In the genomic region with DNA sequence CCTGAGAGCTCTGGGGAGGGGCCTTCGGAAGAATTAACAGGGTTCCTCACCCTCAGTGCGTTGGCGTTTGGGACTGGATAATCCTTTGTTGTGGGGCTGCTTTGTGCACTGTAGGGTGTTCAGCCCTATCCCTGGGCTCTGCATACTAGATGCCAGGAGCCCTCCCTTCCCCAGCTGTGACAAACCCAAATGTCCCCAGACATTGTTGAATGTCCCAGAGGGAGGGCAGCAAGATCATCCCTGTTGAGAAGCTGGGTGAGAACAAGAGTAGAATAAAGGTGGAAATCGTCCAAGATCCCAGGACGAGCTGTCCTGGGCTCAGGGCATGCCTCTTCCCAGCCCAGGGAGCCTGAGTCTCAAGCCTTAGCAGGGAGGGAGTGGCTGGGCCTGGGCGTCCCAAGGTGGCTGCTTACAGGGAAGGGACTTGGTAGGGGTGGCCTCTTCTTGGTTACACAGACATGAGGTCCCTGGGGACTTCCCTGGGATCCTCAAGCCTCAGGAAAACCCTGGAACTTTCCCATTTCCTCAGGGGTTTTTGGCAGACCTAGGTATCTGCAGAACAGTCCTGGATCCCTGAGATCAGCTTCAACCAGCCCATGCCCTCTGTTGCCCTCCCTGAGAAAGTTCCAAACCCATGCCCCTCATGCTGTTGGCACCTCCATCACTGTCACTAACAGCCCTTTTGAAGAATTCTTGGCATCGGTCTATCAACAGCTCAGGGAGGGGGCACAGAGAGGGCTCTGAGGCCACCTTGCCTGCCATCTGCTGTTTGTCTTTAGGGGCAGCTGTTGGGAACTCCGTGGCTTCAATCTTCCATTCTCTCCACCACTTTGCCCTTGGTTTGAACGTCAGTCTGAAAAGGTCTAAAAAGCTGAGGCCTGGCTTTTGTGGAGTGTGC, we compare ENCODE assay signal across 18 cellular contexts. TPM values are rescaled to one million over a fixed set of nuclear protein-coding genes. Genes with fewer than 3 reads are reported as not detected.
DNase-seq lines count a peak whose midpoint lies in the region; ATAC-seq and TF ChIP-seq lines count a peak whose summit lies in the region.
"Had no signal": no experiment of that assay in that cellular context is flagged by ENCODE, and none has a peak within 500 bp of the region (broad histone marks: within the 10 kb centered on the region; RNA-seq: fewer than 3 reads in every experiment).

No MANE protein-coding gene starts in this region.

- intact Hi-C loops in left ventricle myocardium superior (cut with micrococcal nuclease) (no loop called here), mammary epithelial cell (cut with micrococcal nuclease) (no loop called here)

- H3K4me1 ChIP-seq in BE2C (no peaks in the 10 kb centered on the region), HEK293 (ENCODE audit: control insufficient read depth, insufficient read depth, low read length) (no peaks in the 10 kb centered on the region; the same call in 1 of the 2 replicates), mammary epithelial cell (ENCODE audit: insufficient read depth, low read length) (no peaks in the 10 kb centered on the region)
- H3K4me1 ChIP-seq: pancreas, vagina had no signal

- H3K27me3 ChIP-seq in BE2C = no peaks in the 10 kb centered on the region
- no peaks in the 10 kb centered on the region for H3K27me3 ChIP-seq in mammary epithelial cell (ENCODE audit: insufficient read depth, low read length)
- H3K27me3 ChIP-seq: pancreas, vagina had no signal

- WGBS in mammary epithelial cell (ENCODE audit: low coverage, missing lambda C conversion rate) = 70% methylated on average over 9 of the region's 9 CpGs

- POLR2A ChIA-PET in HEK293 (lab: Yijun Ruan, JAX) = interaction anchor here (1.2 to 1.4 kb wide), 2 partner anchors 14 to 114 kb away, joined by 3 to 5 read pairs; no protein-coding TSS in a partner anchor

- dilution Hi-C loops in mammary epithelial cell (cut with HindIII; ENCODE audit: low sequenced_read_pairs) = no loop called here

- no peaks in the 10 kb centered on the region for H4K20me1 ChIP-seq in mammary epithelial cell (ENCODE audit: insufficient read depth, low read length)

- no peak overlapping the region for H3K4me2 ChIP-seq in mammary epithelial cell (ENCODE audit: insufficient read depth, low read depth, low read length)

- CTCF ChIA-PET in HEK293 (lab: Yijun Ruan, JAX) = interaction anchor here (0.5 to 2.6 kb wide), 5 partner anchors 11 to 189 kb away, joined by 3 to 17 read pairs (median 4); no protein-coding TSS in a partner anchor
- CTCF ChIA-PET in mammary epithelial cell (lab: Charles Lee; ENCODE audit: low non-redundant PET) = interaction anchor here (0.6 to 0.7 kb wide), 2 partner anchors 14 to 34 kb away, joined by 3 to 4 read pairs; no protein-coding TSS in a partner anchor

- H3K79me2 ChIP-seq in mammary epithelial cell (ENCODE audit: insufficient read depth, low read length) = no peaks in the 10 kb centered on the region

- H3K4me3 ChIP-seq in BE2C (ENCODE audit: low read depth, low read length) (no peak overlapping the region), HEK293 (ENCODE audit: low read depth, low read length) (no peak overlapping the region), coronary artery (no peak overlapping the region), mammary epithelial cell (replicated peaks in 1 of 3; ENCODE audit: insufficient read depth in 1 of 3, low read depth in 2 of 3, low read length in 3 of 3) (no peak overlapping the region)
- H3K4me3 ChIP-seq: pancreas, vagina had no signal

- no peaks in the 10 kb centered on the region for H3K9me3 ChIP-seq in BE2C
- no peaks in the 10 kb centered on the region for H3K9me3 ChIP-seq in HEK293 (ENCODE audit: control insufficient read depth, insufficient read depth, low read depth, low read length)
- no peaks in the 10 kb centered on the region for H3K9me3 ChIP-seq in mammary epithelial cell (replicated peaks; ENCODE audit: insufficient read depth, low read length)
- H3K9me3 ChIP-seq: pancreas, vagina had no signal

- no TSS peak for BruUV-seq in mammary epithelial cell (replicated peaks; lab: Mats Ljungman, UMichigan)

- in situ Hi-C loops in mammary epithelial cell (cut with MboI; ENCODE audit: low sequenced_read_pairs in 2 of 2) = loop anchor here in 1 of 2 donors (25.0 kb wide), 1 partner anchor 409 kb away; no protein-coding TSS in a partner anchor

- no peaks in the 10 kb centered on the region for H3K36me3 ChIP-seq in BE2C
- H3K36me3 ChIP-seq in HEK293 (ENCODE audit: control insufficient read depth in 2 of 2, insufficient read depth in 1 of 2, low read length in 2 of 2) = no peaks in the 10 kb centered on the region
- no peaks in the 10 kb centered on the region for H3K36me3 ChIP-seq in mammary epithelial cell (ENCODE audit: insufficient read depth, low read length)
- H3K36me3 ChIP-seq: pancreas, vagina had no signal

- H3K9ac ChIP-seq in mammary epithelial cell (ENCODE audit: insufficient read depth, low read length) = no peak overlapping the region

- H3K27ac ChIP-seq in HEK293 (ENCODE audit: extremely low read depth, low read depth, low read length) = no peak overlapping the region
- no peak overlapping the region for H3K27ac ChIP-seq in coronary artery
- no peak overlapping the region for H3K27ac ChIP-seq in mammary epithelial cell (ENCODE audit: insufficient read depth, low read depth, low read length)
- H3K27ac ChIP-seq: pancreas, vagina had no signal

- ATAC-seq in left ventricle myocardium superior (peak; percentile 76), GM19452 (IDR thresholded peaks at IDR 0.05; ENCODE audit: unreplicated experiment) (no peak)
- ATAC-seq: left colon had no signal

- H2AFZ ChIP-seq in mammary epithelial cell (ENCODE audit: low read depth, low read length) = no peak overlapping the region

- DNase-seq in BE2C (no peak), NCI-H82 treated with DMSO at 0.1 percent for 48 hours (lab: John Stamatoyannopoulos, UW; ENCODE audit: unreplicated experiment) (peak; percentile 27), left ventricle myocardium superior (no peak), NCI-H748 treated with DMSO at 0.1 percent for 48 hours (lab: John Stamatoyannopoulos, UW) (no peak), coronary artery (ENCODE audit: low spot score) (no peak), mammary epithelial cell (no peak)
- DNase-seq: activated CD4-positive, alpha-beta T cell treated with anti-CD3 and anti-CD28 coated beads, Interleukin-2, amount 10 ng/mL, durations not matched to agents 7 days and 5 days; activated CD8-positive, alpha-beta memory T cell treated with anti-CD3 and anti-CD28 coated beads, Interleukin-2, amount 50 U/mL, for 48 hours; activated gamma-delta T cell treated with Interleukin-2 at 50 U/mL for 16 hours; anterior cingulate cortex; CD4-positive, alpha-beta memory T cell; Karpas-422; left colon; NCI-H2029 treated with DMSO at 0.1 percent for 48 hours; pancreas had no signal

- TF ChIP-seq CTCF in BE2C (IDR thresholded peaks at IDR 0.05; ENCODE audit: low read depth, low read length) (0 out of 2 replicates have a peak, but pooled peaks have one; percentile 9), HEK293 (tag by site-specific recombination; IDR thresholded peaks at IDR 0.05) (no peak), coronary artery (IDR thresholded peaks at IDR 0.05) (no peak), mammary epithelial cell (conservative IDR thresholded peaks at IDR 0.05 in 1 of 2, IDR thresholded peaks at IDR 0.05 in 1 of 2; ENCODE audit: extremely low read depth in 1 of 2, insufficient read depth in 1 of 2, low read depth in 1 of 2, low read length in 2 of 2) (no peak)

TF ChIP-seq in HEK293, 187 proteins besides CTCF, POLR2A, EP300 and RAD21:
- TF ChIP-seq ZNF48 (tag by site-specific recombination; IDR thresholded peaks at IDR 0.05) (no peak), ZBTB20 (tag by site-specific recombination; IDR thresholded peaks at IDR 0.05) (peak; percentile 56; the same call in 1 of the 2 replicates), ZIC2 (tag by site-specific recombination; IDR thresholded peaks at IDR 0.05) (peak; percentile 58)

RNA-seq across cellular contexts. Expression of a gene that starts 53.7 kb away (rescaled TPM):
- 1.2 TPM for polyA plus RNA-seq in BE2C (2012; ENCODE audit: insufficient read depth, insufficient read length, low read depth)
- total RNA-seq in left ventricle myocardium superior (not detected), mammary epithelial cell (1 to 10 TPM in 1 of 2 donors, under 1 TPM in 1; 0.50 to 3.1 TPM)
- polyA plus RNA-seq in mammary epithelial cell = 1.6 TPM
- 4.2 TPM for polyA minus RNA-seq in mammary epithelial cell
